ENCODE assay signal across 1 cellular context in genomic region chr1:39026051-39026946, GRCh38.
A peak's percentile ranks its signal among the peaks of the same experiment; 100 is the strongest.
TF ChIP-seq lines count a peak whose summit lies in the region.

Gene NDUFS5, plus strand, starts transcription at chr1:39026350. Its CDS starts 2,375 bp downstream, at chr1:39028725.

TF ChIP-seq in K562, 482 proteins besides CTCF, POLR2A, EP300 and RAD21 (continued from another document and continues in another):
- TF ChIP-seq ZBTB7A (IDR thresholded peaks at IDR 0.05; ENCODE audit: borderline replicate concordance, control insufficient read depth, low read depth, low read length) (peak; percentile 9; the same call in 1 of the 2 replicates), JUND (IDR thresholded peaks at IDR 0.05; ENCODE audit: borderline replicate concordance, low read depth, low read length) (peak; percentile 93), JUND (tag; IDR thresholded peaks at IDR 0.05; ENCODE audit: borderline replicate concordance, low read depth, low read length) (peak; percentile 90; the same call in 2 of the 3 replicates), TAF9B (IDR thresholded peaks at IDR 0.05; ENCODE audit: partially characterized antibody) (peak; percentile 91), CREB3L1 (IDR thresholded peaks at IDR 0.05; ENCODE audit: borderline replicate concordance, low read depth) (peak; percentile 59; the same call in 1 of the 2 replicates), KAT7 (CRISPR knock-in tag; IDR thresholded peaks at IDR 0.05; ENCODE audit: borderline replicate concordance) (peak; percentile 22), TCF3 (CRISPR knock-in tag; IDR thresholded peaks at IDR 0.05) (no peak; the same call in 1 of the 2 replicates), CBX1 (IDR thresholded peaks at IDR 0.05; ENCODE audit: low read depth) (peak; percentile 91), CHD1 (IDR thresholded peaks at IDR 0.05; ENCODE audit: low read length) (peak; percentile 27), TBP (optimal IDR thresholded peaks at IDR 0.05; ENCODE audit: low read depth, low read length) (peak; percentile 92), ERF (CRISPR knock-in tag; IDR thresholded peaks at IDR 0.05) (peak; percentile 64; the same call in 1 of the 2 replicates), REST (CRISPR knock-in tag; IDR thresholded peaks at IDR 0.05; ENCODE audit: low read depth) (no peak; the same call in 1 of the 2 replicates), YY1 (IDR thresholded peaks at IDR 0.05; ENCODE audit: borderline replicate concordance in 1 of 3, control insufficient read depth in 1 of 3, extremely low read depth in 1 of 3, insufficient read depth in 3 of 3, insufficient read length in 1 of 3, insufficient replicate concordance in 2 of 3, low read depth in 1 of 3, low read length in 2 of 3) (peak in 2 of 3 experiments; percentile 48 to 64), MBD2 (IDR thresholded peaks at IDR 0.05; ENCODE audit: borderline replicate concordance, low read depth) (peak; percentile 86; the same call in 1 of the 2 replicates), KDM5B (IDR thresholded peaks at IDR 0.05; ENCODE audit: insufficient replicate concordance, low read depth, low read length) (peak; percentile 97), ZNF3 (CRISPR knock-in tag; IDR thresholded peaks at IDR 0.05) (no peak), CBFA2T3 (IDR thresholded peaks at IDR 0.05) (no peak), SMARCE1 (IDR thresholded peaks at IDR 0.05) (no peak; the same call in 1 of the 2 replicates), TFAP4 (CRISPR knock-in tag; IDR thresholded peaks at IDR 0.05; ENCODE audit: borderline replicate concordance) (peak; percentile 60; the same call in 1 of the 2 replicates), RBBP5 (IDR thresholded peaks at IDR 0.05; ENCODE audit: borderline replicate concordance, insufficient read depth, low read length, poor library complexity, severe bottlenecking) (peak; percentile 86), ZNF12 (CRISPR knock-in tag; IDR thresholded peaks at IDR 0.05) (peak; percentile 54; the same call in 1 of the 2 replicates), NR4A1 (CRISPR knock-in tag; IDR thresholded peaks at IDR 0.05) (no peak), NR4A1 (tag; IDR thresholded peaks at IDR 0.05) (no peak), ESRRA (IDR thresholded peaks at IDR 0.05; ENCODE audit: borderline replicate concordance, low read depth) (peak; percentile 80), ZNF175 (CRISPR knock-in tag; IDR thresholded peaks at IDR 0.05; ENCODE audit: low read depth) (0 out of 2 replicates have a peak, but pooled peaks have one; percentile 56), E2F1 (CRISPR knock-in tag; IDR thresholded peaks at IDR 0.05) (no peak), ZNF232 (CRISPR knock-in tag; IDR thresholded peaks at IDR 0.05) (no peak), SMARCA4 (IDR thresholded peaks at IDR 0.05) (peak; percentile 11; the same call in 1 of the 2 replicates), PPARD (CRISPR knock-in tag; IDR thresholded peaks at IDR 0.05) (no peak), JUN (IDR thresholded peaks at IDR 0.05; ENCODE audit: borderline replicate concordance, low read depth, low read length) (peak; percentile 85), JUN (CRISPR knock-in tag; IDR thresholded peaks at IDR 0.05; ENCODE audit: borderline replicate concordance) (peak; percentile 96), MAFK (IDR thresholded peaks at IDR 0.05; ENCODE audit: low read length) (0 out of 2 replicates have a peak, but pooled peaks have one; percentile 18), ARID1B (IDR thresholded peaks at IDR 0.05) (no peak; the same call in 1 of the 2 replicates), POLR2H (tag; IDR thresholded peaks at IDR 0.05; ENCODE audit: low read depth) (peak; percentile 79; the same call in 1 of the 2 replicates), SIX5 (IDR thresholded peaks at IDR 0.05; ENCODE audit: borderline replicate concordance in 1 of 2, insufficient read depth in 1 of 2, low read depth in 1 of 2, low read length in 2 of 2) (peak in 1 of 2 experiments; percentile 13; a peak in 1 of 4 replicates), E2F8 (IDR thresholded peaks at IDR 0.05; ENCODE audit: low read depth, partially characterized antibody) (peak; percentile 39), RFX1 (IDR thresholded peaks at IDR 0.05) (peak; percentile 89)
- TF ChIP-seq, protein P1, sequence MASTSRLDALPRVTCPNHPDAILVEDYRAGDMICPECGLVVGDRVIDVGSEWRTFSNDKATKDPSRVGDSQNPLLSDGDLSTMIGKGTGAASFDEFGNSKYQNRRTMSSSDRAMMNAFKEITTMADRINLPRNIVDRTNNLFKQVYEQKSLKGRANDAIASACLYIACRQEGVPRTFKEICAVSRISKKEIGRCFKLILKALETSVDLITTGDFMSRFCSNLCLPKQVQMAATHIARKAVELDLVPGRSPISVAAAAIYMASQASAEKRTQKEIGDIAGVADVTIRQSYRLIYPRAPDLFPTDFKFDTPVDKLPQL (IDR thresholded peaks at IDR 0.05; ENCODE audit: extremely low read depth, insufficient read length), result peak; percentile 18
- TF ChIP-seq, protein P2, sequence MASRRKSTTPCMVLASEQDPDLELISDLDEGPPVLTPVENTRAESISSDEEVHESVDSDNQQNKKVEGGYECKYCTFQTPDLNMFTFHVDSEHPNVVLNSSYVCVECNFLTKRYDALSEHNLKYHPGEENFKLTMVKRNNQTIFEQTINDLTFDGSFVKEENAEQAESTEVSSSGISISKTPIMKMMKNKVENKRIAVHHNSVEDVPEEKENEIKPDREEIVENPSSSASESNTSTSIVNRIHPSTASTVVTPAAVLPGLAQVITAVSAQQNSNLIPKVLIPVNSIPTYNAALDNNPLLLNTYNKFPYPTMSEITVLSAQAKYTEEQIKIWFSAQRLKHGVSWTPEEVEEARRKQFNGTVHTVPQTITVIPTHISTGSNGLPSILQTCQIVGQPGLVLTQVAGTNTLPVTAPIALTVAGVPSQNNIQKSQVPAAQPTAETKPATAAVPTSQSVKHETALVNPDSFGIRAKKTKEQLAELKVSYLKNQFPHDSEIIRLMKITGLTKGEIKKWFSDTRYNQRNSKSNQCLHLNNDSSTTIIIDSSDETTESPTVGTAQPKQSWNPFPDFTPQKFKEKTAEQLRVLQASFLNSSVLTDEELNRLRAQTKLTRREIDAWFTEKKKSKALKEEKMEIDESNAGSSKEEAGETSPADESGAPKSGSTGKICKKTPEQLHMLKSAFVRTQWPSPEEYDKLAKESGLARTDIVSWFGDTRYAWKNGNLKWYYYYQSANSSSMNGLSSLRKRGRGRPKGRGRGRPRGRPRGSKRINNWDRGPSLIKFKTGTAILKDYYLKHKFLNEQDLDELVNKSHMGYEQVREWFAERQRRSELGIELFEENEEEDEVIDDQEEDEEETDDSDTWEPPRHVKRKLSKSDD (conservative IDR thresholded peaks at IDR 0.05; ENCODE audit: low read length), result no peak
- TF ChIP-seq, protein P3, sequence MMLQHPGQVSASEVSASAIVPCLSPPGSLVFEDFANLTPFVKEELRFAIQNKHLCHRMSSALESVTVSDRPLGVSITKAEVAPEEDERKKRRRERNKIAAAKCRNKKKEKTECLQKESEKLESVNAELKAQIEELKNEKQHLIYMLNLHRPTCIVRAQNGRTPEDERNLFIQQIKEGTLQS (IDR thresholded peaks at IDR 0.05), result peak; percentile 83
- TF ChIP-seq, protein P3 (CRISPR knock-in tag; conservative IDR thresholded peaks at IDR 0.05), result peak; percentile 24
- TF ChIP-seq, protein P4, sequence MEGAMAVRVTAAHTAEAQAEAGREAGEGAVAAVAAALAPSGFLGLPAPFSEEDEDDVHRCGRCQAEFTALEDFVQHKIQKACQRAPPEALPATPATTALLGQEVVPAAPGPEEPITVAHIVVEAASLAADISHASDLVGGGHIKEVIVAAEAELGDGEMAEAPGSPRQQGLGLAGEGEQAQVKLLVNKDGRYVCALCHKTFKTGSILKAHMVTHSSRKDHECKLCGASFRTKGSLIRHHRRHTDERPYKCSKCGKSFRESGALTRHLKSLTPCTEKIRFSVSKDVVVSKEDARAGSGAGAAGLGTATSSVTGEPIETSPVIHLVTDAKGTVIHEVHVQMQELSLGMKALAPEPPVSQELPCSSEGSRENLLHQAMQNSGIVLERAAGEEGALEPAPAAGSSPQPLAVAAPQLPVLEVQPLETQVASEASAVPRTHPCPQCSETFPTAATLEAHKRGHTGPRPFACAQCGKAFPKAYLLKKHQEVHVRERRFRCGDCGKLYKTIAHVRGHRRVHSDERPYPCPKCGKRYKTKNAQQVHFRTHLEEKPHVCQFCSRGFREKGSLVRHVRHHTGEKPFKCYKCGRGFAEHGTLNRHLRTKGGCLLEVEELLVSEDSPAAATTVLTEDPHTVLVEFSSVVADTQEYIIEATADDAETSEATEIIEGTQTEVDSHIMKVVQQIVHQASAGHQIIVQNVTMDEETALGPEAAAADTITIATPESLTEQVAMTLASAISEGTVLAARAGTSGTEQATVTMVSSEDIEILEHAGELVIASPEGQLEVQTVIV (CRISPR knock-in tag; IDR thresholded peaks at IDR 0.05; ENCODE audit: borderline replicate concordance), result peak; percentile 97
